19 cellular contexts compared by ENCODE assay signal in genomic region chr18:50162486-50163304, GRCh38. TPM values are rescaled to one million over a fixed set of nuclear protein-coding genes. Genes with fewer than 3 reads are reported as not detected.
DNase-seq lines count a peak whose midpoint lies in the region; TF ChIP-seq lines count a peak whose summit lies in the region.
"Had no signal": no experiment of that assay in that cellular context is flagged by ENCODE, and none has a peak within 500 bp of the region (broad histone marks: within the 10 kb centered on the region; RNA-seq: fewer than 3 reads in every experiment).

No MANE protein-coding gene starts in this region.

- H3K79me2 ChIP-seq in mesendoderm (ENCODE audit: control insufficient read depth, insufficient read depth, low read length) = no peaks in the 10 kb centered on the region

- DNase-seq in Caki2 (ENCODE audit: low read depth) (peak; percentile 21), HT1080 (ENCODE audit: low read depth) (peak; percentile 59), dedifferentiated amniotic fluid mesenchymal stem cell (ENCODE audit: extremely low spot score) (peak; percentile 9), mesendoderm (peak; percentile 16), osteocyte (ENCODE audit: extremely low spot score, unreplicated experiment) (no peak), cardiac septum (ENCODE audit: low spot score) (no peak), CD1c-positive myeloid dendritic cell (ENCODE audit: extremely low spot score) (no peak), GF-D8 (lab: John Stamatoyannopoulos, UW) (no peak)
- DNase-seq: activated CD4-positive, alpha-beta T cell treated with anti-CD3 and anti-CD28 coated beads for 1 hour; activated naive CD8-positive, alpha-beta T cell treated with anti-CD3 and anti-CD28 coated beads, Interleukin-2, amount 10 ng/mL, durations not matched to agents 7 days and 5 days; CD8-positive, alpha-beta memory T cell; foreskin melanocyte; left colon; NCI-H1092 treated with DMSO at 0.1 percent for 48 hours; NCI-H2107; T1000; testis had no signal

- no peak for TF ChIP-seq CTCF in osteocyte (IDR thresholded peaks at IDR 0.05)

- no peaks in the 10 kb centered on the region for H3K9me3 Mint-ChIP-seq in osteocyte (ENCODE audit: unreplicated experiment)
- H3K9me3 Mint-ChIP-seq: activated naive CD8-positive, alpha-beta T cell treated with anti-CD3 and anti-CD28 coated beads, Interleukin-2, amount 10 ng/mL, durations not matched to agents 7 days and 5 days; brain; CD8-positive, alpha-beta memory T cell had no signal

- no peak overlapping the region for H3K4me3 Mint-ChIP-seq in osteocyte (ENCODE audit: unreplicated experiment)
- H3K4me3 Mint-ChIP-seq: activated naive CD8-positive, alpha-beta T cell treated with anti-CD3 and anti-CD28 coated beads, Interleukin-2, amount 10 ng/mL, durations not matched to agents 7 days and 5 days; CD8-positive, alpha-beta memory T cell had no signal

- H3K27ac Mint-ChIP-seq in osteocyte (ENCODE audit: unreplicated experiment) = no peak overlapping the region
- H3K27ac Mint-ChIP-seq: activated naive CD8-positive, alpha-beta T cell treated with anti-CD3 and anti-CD28 coated beads, Interleukin-2, amount 10 ng/mL, durations not matched to agents 7 days and 5 days had no signal

- no peak overlapping the region for H3K4me2 ChIP-seq in mesendoderm (ENCODE audit: low read length)

- no peaks in the 10 kb centered on the region for H3K36me3 ChIP-seq in mesendoderm (ENCODE audit: control insufficient read depth, insufficient read depth, low read length)

- no peak overlapping the region for H3K9ac ChIP-seq in mesendoderm (ENCODE audit: low read length)

- H4K8ac ChIP-seq in mesendoderm (ENCODE audit: low read depth, low read length) = no peak overlapping the region

- no peaks in the 10 kb centered on the region for H3K27me3 ChIP-seq in mesendoderm (ENCODE audit: insufficient read depth, low read length, poor library complexity)
- H3K27me3 ChIP-seq: testis had no signal

- H3K27me3 Mint-ChIP-seq in osteocyte (ENCODE audit: unreplicated experiment) = peaks cover 21% of the 10 kb centered on the region

- no peak overlapping the region for H2BK120ac ChIP-seq in mesendoderm (ENCODE audit: low read depth, low read length)

- no peaks in the 10 kb centered on the region for H3K79me1 ChIP-seq in mesendoderm (ENCODE audit: low read length)

- no peak overlapping the region for H4K5ac ChIP-seq in mesendoderm (ENCODE audit: low read length)

- no peak overlapping the region for H3K4ac ChIP-seq in mesendoderm (ENCODE audit: low read depth, low read length)

- H3K36me3 Mint-ChIP-seq in osteocyte (ENCODE audit: unreplicated experiment) = no peaks in the 10 kb centered on the region
- H3K36me3 Mint-ChIP-seq: activated naive CD8-positive, alpha-beta T cell treated with anti-CD3 and anti-CD28 coated beads, Interleukin-2, amount 10 ng/mL, durations not matched to agents 7 days and 5 days; brain; CD8-positive, alpha-beta memory T cell had no signal

- no peak overlapping the region for H3K4me3 ChIP-seq in mesendoderm (ENCODE audit: low read length)
- H3K4me3 ChIP-seq: testis had no signal

- no peak overlapping the region for H3K27ac ChIP-seq in mesendoderm (ENCODE audit: low read depth, low read length)
- H3K27ac ChIP-seq: testis had no signal

- H3K23ac ChIP-seq in mesendoderm (ENCODE audit: low read length) = no peak overlapping the region

- in situ Hi-C loops in Caki2 (cut with HindIII; ENCODE audit: low pct_unique_long_range_greater_than_20kb, low sequenced_read_pairs) = no loop called here

- no CpG with 5 or more reads among the region's 9 CpGs for WGBS in mesendoderm (ENCODE audit: extremely low coverage, insufficient coverage, low lambda C conversion rate)

- H3K18ac ChIP-seq in mesendoderm (ENCODE audit: low read length) = no peak overlapping the region

- H3K4me1 Mint-ChIP-seq in osteocyte (ENCODE audit: unreplicated experiment) = no peaks in the 10 kb centered on the region
- H3K4me1 Mint-ChIP-seq: CD8-positive, alpha-beta memory T cell had no signal

- intact Hi-C loops in cardiac septum (cut with DNase I) = no loop called here

- H3K56ac ChIP-seq in mesendoderm (ENCODE audit: low read length) = no peak overlapping the region

- H2BK15ac ChIP-seq in mesendoderm (replicated peaks; ENCODE audit: low read depth) = no peak overlapping the region

- no peak overlapping the region for H2AK5ac ChIP-seq in mesendoderm (ENCODE audit: low read length)

- H2BK5ac ChIP-seq in mesendoderm (ENCODE audit: low read length) = no peak overlapping the region

- H3K4me1 ChIP-seq in mesendoderm (ENCODE audit: control insufficient read depth, low read depth, low read length) = peaks cover 2% of the 10 kb centered on the region

RNA-seq across cellular contexts. Expression of gene MYO5B, which starts 32.3 kb away (rescaled TPM):
- 9.6 and 12.6 TPM in 2 replicates for total RNA-seq in Caki2 (2014; rRNA removed; shearing (Covaris generic); ENCODE audit: low replicate concordance)
- total RNA-seq in HT1080 (2014; rRNA removed; shearing (Covaris generic)) = 12.8 and 16.2 TPM in 2 replicates
- polyA plus RNA-seq in HT1080 (2015; cell fraction: cytosol; rRNA removed) = 9.3 and 9.6 TPM in 2 replicates
- polyA plus RNA-seq in HT1080 (2015; cell fraction: nucleus; rRNA removed) = 5.9 and 9.5 TPM in 2 replicates
- polyA plus RNA-seq in mesendoderm (2013, experiment 1 of 2) = 5.0 TPM
- polyA plus RNA-seq in mesendoderm (2013, experiment 2 of 2) = 5.1 TPM
- total RNA-seq in osteocyte = not detected in 2 replicates
- total RNA-seq in cardiac septum = 5.2 TPM
- total RNA-seq: activated CD8-positive, alpha-beta memory T cell treated with anti-CD3 and anti-CD28 coated beads for 36 hours; activated naive CD8-positive, alpha-beta T cell treated with anti-CD3 and anti-CD28 coated beads, Interleukin-2, amount 10 ng/mL, durations not matched to agents 7 days and 5 days had no signal
- polyA plus RNA-seq: CD8-positive, alpha-beta memory T cell had no signal

Comparison
In these comparisons a context has a peak if more than half of its experiments do, and no peak if none do; other contexts are left out.
1. DNase-seq: peak in Caki2 (single experiment), HT1080 (single experiment), dedifferentiated amniotic fluid mesenchymal stem cell (single experiment) and mesendoderm (single experiment); none in osteocyte (single experiment), cardiac septum (single experiment), CD1c-positive myeloid dendritic cell (single experiment) and GF-D8 (single experiment).